Comparison of ENCODE assay signal across 1 cellular context in genomic region chr2:12035029-12035720, GRCh38.
TF ChIP-seq lines count a peak whose summit lies in the region.

No MANE protein-coding gene starts in this region.

TF ChIP-seq in GM12878, 131 proteins besides CTCF, POLR2A, EP300 and RAD21:
- TF ChIP-seq, protein P1, sequence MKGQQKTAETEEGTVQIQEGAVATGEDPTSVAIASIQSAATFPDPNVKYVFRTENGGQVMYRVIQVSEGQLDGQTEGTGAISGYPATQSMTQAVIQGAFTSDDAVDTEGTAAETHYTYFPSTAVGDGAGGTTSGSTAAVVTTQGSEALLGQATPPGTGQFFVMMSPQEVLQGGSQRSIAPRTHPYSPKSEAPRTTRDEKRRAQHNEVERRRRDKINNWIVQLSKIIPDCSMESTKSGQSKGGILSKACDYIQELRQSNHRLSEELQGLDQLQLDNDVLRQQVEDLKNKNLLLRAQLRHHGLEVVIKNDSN (IDR thresholded peaks at IDR 0.05; ENCODE audit: borderline replicate concordance, extremely low read length, insufficient read depth, low read depth, low read length), result peak; percentile 36
- TF ChIP-seq BHLHE40 (IDR thresholded peaks at IDR 0.05; ENCODE audit: borderline replicate concordance in 1 of 2, low read depth in 2 of 2, low read length in 1 of 2), result peak in 1 of 2 experiments; percentile 26; a peak in 1 of 4 replicates
- TF ChIP-seq, protein P2, sequence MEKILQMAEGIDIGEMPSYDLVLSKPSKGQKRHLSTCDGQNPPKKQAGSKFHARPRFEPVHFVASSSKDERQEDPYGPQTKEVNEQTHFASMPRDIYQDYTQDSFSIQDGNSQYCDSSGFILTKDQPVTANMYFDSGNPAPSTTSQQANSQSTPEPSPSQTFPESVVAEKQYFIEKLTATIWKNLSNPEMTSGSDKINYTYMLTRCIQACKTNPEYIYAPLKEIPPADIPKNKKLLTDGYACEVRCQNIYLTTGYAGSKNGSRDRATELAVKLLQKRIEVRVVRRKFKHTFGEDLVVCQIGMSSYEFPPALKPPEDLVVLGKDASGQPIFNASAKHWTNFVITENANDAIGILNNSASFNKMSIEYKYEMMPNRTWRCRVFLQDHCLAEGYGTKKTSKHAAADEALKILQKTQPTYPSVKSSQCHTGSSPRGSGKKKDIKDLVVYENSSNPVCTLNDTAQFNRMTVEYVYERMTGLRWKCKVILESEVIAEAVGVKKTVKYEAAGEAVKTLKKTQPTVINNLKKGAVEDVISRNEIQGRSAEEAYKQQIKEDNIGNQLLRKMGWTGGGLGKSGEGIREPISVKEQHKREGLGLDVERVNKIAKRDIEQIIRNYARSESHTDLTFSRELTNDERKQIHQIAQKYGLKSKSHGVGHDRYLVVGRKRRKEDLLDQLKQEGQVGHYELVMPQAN (conservative IDR thresholded peaks at IDR 0.05), result no peak
- TF ChIP-seq NFXL1 (IDR thresholded peaks at IDR 0.05; ENCODE audit: borderline replicate concordance), result no peak
- TF ChIP-seq CEBPB (IDR thresholded peaks at IDR 0.05; ENCODE audit: borderline replicate concordance in 1 of 2, low read depth in 2 of 2, low read length in 2 of 2), result no peak
- TF ChIP-seq POU2F2 (IDR thresholded peaks at IDR 0.05; ENCODE audit: borderline replicate concordance, low read depth, low read length), result no peak
